1 cellular context compared by ENCODE assay signal in genomic region chr7:121038717-121039509, GRCh38.
TF ChIP-seq lines count a peak whose summit lies in the region.

No MANE protein-coding gene starts in this region.

TF ChIP-seq in K562, 482 proteins besides CTCF, POLR2A, EP300 and RAD21 (continued from another document and continues in another):
- TF ChIP-seq ZNF217 (CRISPR knock-in tag; IDR thresholded peaks at IDR 0.05) = no peak
- peak; percentile 67 to 89; a peak in 3 of 4 replicates for TF ChIP-seq MNT (conservative IDR thresholded peaks at IDR 0.05)
- TF ChIP-seq HDAC1 (IDR thresholded peaks at IDR 0.05) = peak; percentile 69 to 96; a peak in 3 of 4 replicates
- no peak for TF ChIP-seq FOXO4 (CRISPR knock-in tag; IDR thresholded peaks at IDR 0.05)
- TF ChIP-seq RBM39 (optimal IDR thresholded peaks at IDR 0.05; ENCODE audit: low read depth, low read length) = no peak
- peak; percentile 73; the same call in 1 of the 2 replicates for TF ChIP-seq TEAD2 (tag; IDR thresholded peaks at IDR 0.05)
- peak; percentile 48; the same call in 1 of the 2 replicates for TF ChIP-seq EZH2 (IDR thresholded peaks at IDR 0.05; ENCODE audit: borderline replicate concordance, low read depth, low read length)
- no peak for TF ChIP-seq PHF20 (IDR thresholded peaks at IDR 0.05; ENCODE audit: partially characterized antibody)
- no peak for TF ChIP-seq ZC3H8 (IDR thresholded peaks at IDR 0.05)
- no peak for TF ChIP-seq PHF8 (IDR thresholded peaks at IDR 0.05; ENCODE audit: borderline replicate concordance, low read length)
- no peak for TF ChIP-seq DLX4 (CRISPR knock-in tag; IDR thresholded peaks at IDR 0.05)
- TF ChIP-seq NR2C1 (IDR thresholded peaks at IDR 0.05) = peak; percentile 69
- peak; percentile 79 for TF ChIP-seq NR2C1 (tag; IDR thresholded peaks at IDR 0.05)
- TF ChIP-seq FOXP1 (CRISPR knock-in tag; IDR thresholded peaks at IDR 0.05) = no peak
- no peak for TF ChIP-seq ZNF146 (CRISPR knock-in tag; IDR thresholded peaks at IDR 0.05; ENCODE audit: unreplicated experiment)
- no peak for TF ChIP-seq WHSC1 (IDR thresholded peaks at IDR 0.05; ENCODE audit: low read length)
- TF ChIP-seq HNRNPL (IDR thresholded peaks at IDR 0.05; ENCODE audit: low read depth, low read length) = no peak
- no peak for TF ChIP-seq POLR2G (IDR thresholded peaks at IDR 0.05; ENCODE audit: low read depth, low read length)
- TF ChIP-seq NEUROD1 (IDR thresholded peaks at IDR 0.05; ENCODE audit: borderline replicate concordance, low read depth, low read length, partially characterized antibody) = peak; percentile 89
- no peak for TF ChIP-seq SP2 (IDR thresholded peaks at IDR 0.05; ENCODE audit: extremely low read depth, low read depth, low read length, poor library complexity, severe bottlenecking)
- TF ChIP-seq ILF3 (IDR thresholded peaks at IDR 0.05; ENCODE audit: borderline replicate concordance) = 0 out of 2 replicates have a peak, but pooled peaks have one; percentile 82
- peak; percentile 63; the same call in 1 of the 2 replicates for TF ChIP-seq STAT5B (CRISPR knock-in tag; IDR thresholded peaks at IDR 0.05)
- peak; percentile 93; the same call in 1 of the 2 replicates for TF ChIP-seq HLTF (IDR thresholded peaks at IDR 0.05)
- TF ChIP-seq CREB1 (IDR thresholded peaks at IDR 0.05) = peak; percentile 84
- peak; percentile 64 for TF ChIP-seq CREB1 (CRISPR knock-in tag; IDR thresholded peaks at IDR 0.05)
- no peak for TF ChIP-seq LARP7 (IDR thresholded peaks at IDR 0.05)
- peak; percentile 97 for TF ChIP-seq KLF16 (IDR thresholded peaks at IDR 0.05)
- no peak for TF ChIP-seq THAP7 (CRISPR knock-in tag; IDR thresholded peaks at IDR 0.05)
- TF ChIP-seq MECOM (CRISPR knock-in tag; IDR thresholded peaks at IDR 0.05) = peak; percentile 100
- TF ChIP-seq PRDM10 (IDR thresholded peaks at IDR 0.05; ENCODE audit: partially characterized antibody) = no peak
- TF ChIP-seq SOX6 (IDR thresholded peaks at IDR 0.05) = peak; percentile 98
- no peak; the same call in 1 of the 2 replicates for TF ChIP-seq E4F1 (CRISPR knock-in tag; IDR thresholded peaks at IDR 0.05; ENCODE audit: borderline replicate concordance)
- TF ChIP-seq ZNF76 (CRISPR knock-in tag; IDR thresholded peaks at IDR 0.05; ENCODE audit: borderline replicate concordance) = peak; percentile 84; the same call in 1 of the 2 replicates
- no peak for TF ChIP-seq SAP30 (IDR thresholded peaks at IDR 0.05; ENCODE audit: borderline replicate concordance, insufficient read depth, low read depth, low read length, poor library complexity, severe bottlenecking)
- no peak for TF ChIP-seq ZNF277 (CRISPR knock-in tag; IDR thresholded peaks at IDR 0.05; ENCODE audit: borderline replicate concordance)
- no peak for TF ChIP-seq HNRNPK (IDR thresholded peaks at IDR 0.05; ENCODE audit: low read depth, low read length, poor library complexity, severe bottlenecking)
- peak; percentile 98 for TF ChIP-seq MTA2 (IDR thresholded peaks at IDR 0.05; ENCODE audit: low read depth)
- peak; percentile 94 for TF ChIP-seq CREM (IDR thresholded peaks at IDR 0.05; ENCODE audit: low read depth)
- 0 out of 2 replicates have a peak, but pooled peaks have one; percentile 4 for TF ChIP-seq ZNF3 (CRISPR knock-in tag; IDR thresholded peaks at IDR 0.05)
- TF ChIP-seq STAT5A (IDR thresholded peaks at IDR 0.05; ENCODE audit: borderline replicate concordance, low read length) = peak; percentile 98
- TF ChIP-seq MLX (CRISPR knock-in tag; conservative IDR thresholded peaks at IDR 0.05) = no peak
- peak; percentile 92 for TF ChIP-seq FOXJ2 (tag; IDR thresholded peaks at IDR 0.05)
- TF ChIP-seq FOXK2 (conservative IDR thresholded peaks at IDR 0.05 in 1 of 2, IDR thresholded peaks at IDR 0.05 in 1 of 2; ENCODE audit: low read depth in 2 of 2) = peak; percentile 46 to 58; a peak in 3 of 4 replicates
- TF ChIP-seq NCOA1 (IDR thresholded peaks at IDR 0.05; ENCODE audit: low read depth) = peak; percentile 97
- peak; percentile 70; the same call in 1 of the 2 replicates for TF ChIP-seq NFRKB (IDR thresholded peaks at IDR 0.05; ENCODE audit: low read depth)
- TF ChIP-seq CBX5 (IDR thresholded peaks at IDR 0.05; ENCODE audit: borderline replicate concordance, low read depth) = no peak
- TF ChIP-seq TARDBP (IDR thresholded peaks at IDR 0.05) = peak; percentile 89
- peak; percentile 90 for TF ChIP-seq C11orf30 (IDR thresholded peaks at IDR 0.05; ENCODE audit: low read depth)
- peak; percentile 64 for TF ChIP-seq ZNF41 (CRISPR knock-in tag; conservative IDR thresholded peaks at IDR 0.05)
- no peak for TF ChIP-seq ZNF609 (CRISPR knock-in tag; IDR thresholded peaks at IDR 0.05; ENCODE audit: borderline replicate concordance)
- peak; percentile 59; the same call in 1 of the 2 replicates for TF ChIP-seq ZNF134 (CRISPR knock-in tag; conservative IDR thresholded peaks at IDR 0.05)
